ENCODE assay signal across 1 cellular context in the genomic region with DNA sequence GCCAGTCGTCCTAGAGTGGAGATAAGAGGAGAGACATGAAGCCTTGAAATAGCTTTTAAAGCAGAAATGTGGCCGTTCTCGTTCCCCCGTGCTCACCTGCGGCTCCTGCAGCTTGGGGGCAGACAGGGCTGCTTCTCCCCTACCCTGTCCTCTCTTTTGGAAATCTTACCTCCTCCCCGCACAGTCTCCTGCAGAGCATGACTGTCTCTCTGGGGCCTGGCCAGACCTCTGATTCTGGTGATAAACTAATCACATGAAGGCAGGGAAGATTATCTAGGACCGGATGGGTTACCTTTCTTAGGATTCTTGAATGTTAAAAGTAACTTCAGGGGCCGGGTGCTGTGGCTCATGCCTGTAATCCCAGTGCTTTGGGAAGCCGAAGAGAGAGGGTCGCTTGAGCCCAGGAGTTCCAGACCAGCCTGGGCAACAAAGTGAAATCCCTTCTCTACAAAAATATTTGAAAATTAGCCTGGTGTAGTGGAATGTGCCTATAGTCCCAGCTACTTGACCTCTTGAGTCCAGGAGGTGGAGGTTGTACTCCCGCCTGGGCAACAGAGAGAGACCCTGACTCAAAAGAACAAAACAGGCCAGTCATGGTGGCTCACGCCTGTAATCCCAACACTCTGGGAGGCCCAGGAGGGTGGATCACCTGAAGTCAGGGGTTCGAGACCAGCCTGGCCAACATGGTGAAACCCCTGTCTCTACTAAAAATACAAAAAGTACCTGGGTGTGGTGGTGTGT.
TF ChIP-seq lines count a peak whose summit lies in the region.

No MANE protein-coding gene starts in this region.

TF ChIP-seq in WTC11, 78 proteins besides CTCF, POLR2A, EP300 and RAD21 (continued from another document):
- TF ChIP-seq, protein P1, sequence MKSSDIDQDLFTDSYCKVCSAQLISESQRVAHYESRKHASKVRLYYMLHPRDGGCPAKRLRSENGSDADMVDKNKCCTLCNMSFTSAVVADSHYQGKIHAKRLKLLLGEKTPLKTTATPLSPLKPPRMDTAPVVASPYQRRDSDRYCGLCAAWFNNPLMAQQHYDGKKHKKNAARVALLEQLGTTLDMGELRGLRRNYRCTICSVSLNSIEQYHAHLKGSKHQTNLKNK (CRISPR knock-in tag; IDR thresholded peaks at IDR 0.05) = no peak
- no peak for TF ChIP-seq OVOL2 (CRISPR knock-in tag; IDR thresholded peaks at IDR 0.05; ENCODE audit: borderline replicate concordance)
- TF ChIP-seq NFATC4 (CRISPR knock-in tag; IDR thresholded peaks at IDR 0.05) = no peak
- no peak for TF ChIP-seq FOXK1 (CRISPR knock-in tag; IDR thresholded peaks at IDR 0.05)
- TF ChIP-seq CREM (CRISPR knock-in tag; IDR thresholded peaks at IDR 0.05) = no peak
- no peak for TF ChIP-seq ZNF416 (CRISPR knock-in tag; IDR thresholded peaks at IDR 0.05)
- TF ChIP-seq, protein P2, sequence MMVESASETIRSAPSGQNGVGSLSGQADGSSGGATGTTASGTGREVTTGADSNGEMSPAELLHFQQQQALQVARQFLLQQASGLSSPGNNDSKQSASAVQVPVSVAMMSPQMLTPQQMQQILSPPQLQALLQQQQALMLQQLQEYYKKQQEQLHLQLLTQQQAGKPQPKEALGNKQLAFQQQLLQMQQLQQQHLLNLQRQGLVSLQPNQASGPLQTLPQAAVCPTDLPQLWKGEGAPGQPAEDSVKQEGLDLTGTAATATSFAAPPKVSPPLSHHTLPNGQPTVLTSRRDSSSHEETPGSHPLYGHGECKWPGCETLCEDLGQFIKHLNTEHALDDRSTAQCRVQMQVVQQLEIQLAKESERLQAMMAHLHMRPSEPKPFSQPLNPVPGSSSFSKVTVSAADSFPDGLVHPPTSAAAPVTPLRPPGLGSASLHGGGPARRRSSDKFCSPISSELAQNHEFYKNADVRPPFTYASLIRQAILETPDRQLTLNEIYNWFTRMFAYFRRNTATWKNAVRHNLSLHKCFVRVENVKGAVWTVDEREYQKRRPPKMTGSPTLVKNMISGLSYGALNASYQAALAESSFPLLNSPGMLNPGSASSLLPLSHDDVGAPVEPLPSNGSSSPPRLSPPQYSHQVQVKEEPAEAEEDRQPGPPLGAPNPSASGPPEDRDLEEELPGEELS (CRISPR knock-in tag; IDR thresholded peaks at IDR 0.05) = no peak
- TF ChIP-seq, protein P3, sequence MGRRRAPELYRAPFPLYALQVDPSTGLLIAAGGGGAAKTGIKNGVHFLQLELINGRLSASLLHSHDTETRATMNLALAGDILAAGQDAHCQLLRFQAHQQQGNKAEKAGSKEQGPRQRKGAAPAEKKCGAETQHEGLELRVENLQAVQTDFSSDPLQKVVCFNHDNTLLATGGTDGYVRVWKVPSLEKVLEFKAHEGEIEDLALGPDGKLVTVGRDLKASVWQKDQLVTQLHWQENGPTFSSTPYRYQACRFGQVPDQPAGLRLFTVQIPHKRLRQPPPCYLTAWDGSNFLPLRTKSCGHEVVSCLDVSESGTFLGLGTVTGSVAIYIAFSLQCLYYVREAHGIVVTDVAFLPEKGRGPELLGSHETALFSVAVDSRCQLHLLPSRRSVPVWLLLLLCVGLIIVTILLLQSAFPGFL (CRISPR knock-in tag; IDR thresholded peaks at IDR 0.05; ENCODE audit: borderline replicate concordance) = no peak
- no peak for TF ChIP-seq ZNF317 (CRISPR knock-in tag; IDR thresholded peaks at IDR 0.05; ENCODE audit: borderline replicate concordance, low read depth)
TF ChIP-seq in WTC11: peak in this region for 0.
